In genomic region chr6:1535295-1535694, GRCh38 we compare ENCODE assay signal across 12 cellular contexts.
DNase-seq lines count a peak whose midpoint lies in the region; ATAC-seq and TF ChIP-seq lines count a peak whose summit lies in the region.
"Had no signal": no experiment of that assay in that cellular context is flagged by ENCODE, and none has a peak within 500 bp of the region (broad histone marks: within the 10 kb centered on the region; RNA-seq: fewer than 3 reads in every experiment).

No MANE protein-coding gene starts in this region.

- TF ChIP-seq CTCF in gastrocnemius medialis (IDR thresholded peaks at IDR 0.05 in 4 of 5, conservative IDR thresholded peaks at IDR 0.05 in 1 of 5): no peak

- DNase-seq in GM23248 (peak; percentile 17), T-helper 22 cell (ENCODE audit: low read depth) (peak; percentile 32), astrocyte of the hippocampus (ENCODE audit: low read depth, low spot score) (peak; percentile 43), renal cortical epithelial cell (ENCODE audit: low read depth) (peak; percentile 26), cortex of kidney (lab: John Stamatoyannopoulos, UW) (no peak), NCI-H1105 (lab: John Stamatoyannopoulos, UW) (no peak), gastrocnemius medialis (no peak)
- DNase-seq: DMS53, NCI-H774, tibial artery had no signal

- 93 to 95% methylated on average over 4 of the region's 4 CpGs for WGBS in GM23248 (ENCODE audit: low coverage in 1 of 2, low lambda C conversion rate in 2 of 2, missing lambda C conversion rate in 2 of 2), 2 experiments

- H2AFZ ChIP-seq in GM23248: no peak overlapping the region

- ATAC-seq in esophagus mucosa (no peak), gastrocnemius medialis (no peak)

- no peaks in the 10 kb centered on the region for H4K20me1 ChIP-seq in GM23248 (ENCODE audit: insufficient read depth)

- no peak for TF ChIP-seq POLR2A in gastrocnemius medialis (IDR thresholded peaks at IDR 0.05)

- H3K36me3 ChIP-seq in GM23248 (ENCODE audit: low read depth) (no peaks in the 10 kb centered on the region), gastrocnemius medialis (no peaks in the 10 kb centered on the region)
- H3K36me3 ChIP-seq: esophagus muscularis mucosa had no signal

- peaks cover 6% of the 10 kb centered on the region for H3K4me1 ChIP-seq in GM23248 (ENCODE audit: insufficient read depth)
- peaks cover 0 to 3% of the 10 kb centered on the region in 2 donors for H3K4me1 ChIP-seq in gastrocnemius medialis
- H3K4me1 ChIP-seq: esophagus muscularis mucosa, tibial artery had no signal

- intact Hi-C loops in gastrocnemius medialis (cut with DNase I; ENCODE audit: low total_unique reads): no loop called here

- H3K4me3 ChIP-seq in GM23248 (no peak overlapping the region), gastrocnemius medialis (no peak overlapping the region)
- H3K4me3 ChIP-seq: esophagus muscularis mucosa, tibial artery had no signal

- in situ Hi-C loops in GM23248 (cut with MboI) (no loop called here), gastrocnemius medialis (cut with MboI; ENCODE audit: low sequenced_read_pairs in 4 of 4) (no loop called here)

- H3K9me3 ChIP-seq in GM23248 (ENCODE audit: low read depth) (no peaks in the 10 kb centered on the region), gastrocnemius medialis (no peaks in the 10 kb centered on the region)
- H3K9me3 ChIP-seq: esophagus muscularis mucosa, tibial artery had no signal

- H3K27me3 ChIP-seq in GM23248 (replicated peaks; ENCODE audit: insufficient read depth) (no peaks in the 10 kb centered on the region), gastrocnemius medialis (no peaks in the 10 kb centered on the region)
- H3K27me3 ChIP-seq: esophagus muscularis mucosa, tibial artery had no signal

- H3K4me2 ChIP-seq in GM23248 (ENCODE audit: unreplicated experiment): no peak overlapping the region

- no peaks in the 10 kb centered on the region for H3K9me2 ChIP-seq in GM23248 (ENCODE audit: insufficient read depth)

- no peak overlapping the region for H3K27ac ChIP-seq in GM23248
- no peak overlapping the region for H3K27ac ChIP-seq in gastrocnemius medialis
- H3K27ac ChIP-seq: esophagus muscularis mucosa, tibial artery had no signal

- H3K79me2 ChIP-seq in GM23248 (ENCODE audit: insufficient read depth): no peaks in the 10 kb centered on the region

- H3F3A ChIP-seq in GM23248 (ENCODE audit: insufficient read depth): no peaks in the 10 kb centered on the region

- H3K9ac ChIP-seq in GM23248: no peak overlapping the region

Comparison
In these comparisons a context has a peak if more than half of its experiments do, and no peak if none do; other contexts are left out.
1. DNase-seq: peak in GM23248 (single experiment), T-helper 22 cell (single experiment), astrocyte of the hippocampus (single experiment) and renal cortical epithelial cell (single experiment); none in cortex of kidney (single experiment), NCI-H1105 (single experiment) and gastrocnemius medialis (0 of 2).